19 cellular contexts compared by ENCODE assay signal in genomic region chr7:94741179-94741578, GRCh38.
DNase-seq lines count a peak whose midpoint lies in the region; FAIRE-seq and TF ChIP-seq lines count a peak whose summit lies in the region.
"Had no signal": no experiment of that assay in that cellular context is flagged by ENCODE, and none has a peak within 500 bp of the region (broad histone marks: within the 10 kb centered on the region; RNA-seq: fewer than 3 reads in every experiment).

No MANE protein-coding gene starts in this region.

- DNase-seq in H54 (ENCODE audit: insufficient read length, low spot score) (no peak), adipocyte (ENCODE audit: low read depth) (peak; percentile 7), fibroblast of villous mesenchyme (ENCODE audit: low read depth) (peak; percentile 3), NCI-H146 (lab: John Stamatoyannopoulos, UW) (no peak), RPMI8226 (no peak), DMS79 treated with DMSO at 0.1 percent for 48 hours (lab: John Stamatoyannopoulos, UW) (no peak)
- DNase-seq: BE2C; Calu3; CD4-positive, alpha-beta T cell; DMS53; KBM-7; NCI-H1105; NCI-H187; NCI-H748 treated with DMSO at 0.1 percent for 48 hours; PC-3; T-cell had no signal

- H3K9ac ChIP-seq in adipocyte (ENCODE audit: low read length): no peak overlapping the region

- no peaks in the 10 kb centered on the region for H3K36me3 ChIP-seq in adipocyte (ENCODE audit: control insufficient read depth, insufficient read depth, low read length, severe bottlenecking)
- H3K36me3 ChIP-seq: BE2C had no signal

- peak; percentile 43 for FAIRE-seq in H54 (lab: Jason Lieb, UNC)
- FAIRE-seq: HTR-8/SVneo had no signal

- H3K9me3 ChIP-seq in adipocyte (ENCODE audit: control insufficient read depth, low read length): no peaks in the 10 kb centered on the region
- H3K9me3 ChIP-seq: BE2C had no signal

- no peak for TF ChIP-seq POLR2A in H54 (IDR thresholded peaks at IDR 0.05; ENCODE audit: low read depth, low read length)

- no peaks in the 10 kb centered on the region for H3K27me3 ChIP-seq in adipocyte (replicated peaks; ENCODE audit: control insufficient read depth, insufficient read depth, low read length)
- H3K27me3 ChIP-seq: BE2C had no signal

- no peak overlapping the region for H3K4me3 ChIP-seq in adipocyte (ENCODE audit: low read length)
- no peak overlapping the region for H3K4me3 ChIP-seq in fibroblast of villous mesenchyme (ENCODE audit: low read depth, low read length)
- H3K4me3 ChIP-seq: SK-N-MC had no signal

- no peak for TF ChIP-seq CTCF in fibroblast of villous mesenchyme (IDR thresholded peaks at IDR 0.05; ENCODE audit: insufficient read depth, low read depth, low read length)

- no peak for TF ChIP-seq EP300 in Ishikawa (IDR thresholded peaks at IDR 0.05; ENCODE audit: borderline replicate concordance)

- peaks cover 28% of the 10 kb centered on the region for H3K4me1 ChIP-seq in adipocyte (ENCODE audit: control insufficient read depth, insufficient read depth, low read length)
- H3K4me1 ChIP-seq: BE2C had no signal

- TF ChIP-seq RAD21 in Ishikawa (IDR thresholded peaks at IDR 0.05; ENCODE audit: low read depth): no peak

TF ChIP-seq in Ishikawa, 13 proteins besides CTCF, POLR2A, EP300 and RAD21:
- TF ChIP-seq CREB1 (IDR thresholded peaks at IDR 0.05; ENCODE audit: low read depth) (no peak), FOXM1 (IDR thresholded peaks at IDR 0.05; ENCODE audit: borderline replicate concordance, low read depth) (no peak), TAF1 (IDR thresholded peaks at IDR 0.05; ENCODE audit: low read depth) (no peak), YY1 (IDR thresholded peaks at IDR 0.05; ENCODE audit: low read depth) (no peak), TEAD4 (IDR thresholded peaks at IDR 0.05) (no peak), CEBPB (IDR thresholded peaks at IDR 0.05) (peak; percentile 80), MAX (IDR thresholded peaks at IDR 0.05) (no peak)

Comparison
In these comparisons a context has a peak if more than half of its experiments do, and no peak if none do; other contexts are left out.
1. DNase-seq: peak in adipocyte (single experiment) and fibroblast of villous mesenchyme (single experiment); none in H54 (single experiment), NCI-H146 (single experiment), RPMI8226 (single experiment) and DMS79 treated with DMSO at 0.1 percent for 48 hours (single experiment).